8 cellular contexts compared by ENCODE assay signal in the genomic region with DNA sequence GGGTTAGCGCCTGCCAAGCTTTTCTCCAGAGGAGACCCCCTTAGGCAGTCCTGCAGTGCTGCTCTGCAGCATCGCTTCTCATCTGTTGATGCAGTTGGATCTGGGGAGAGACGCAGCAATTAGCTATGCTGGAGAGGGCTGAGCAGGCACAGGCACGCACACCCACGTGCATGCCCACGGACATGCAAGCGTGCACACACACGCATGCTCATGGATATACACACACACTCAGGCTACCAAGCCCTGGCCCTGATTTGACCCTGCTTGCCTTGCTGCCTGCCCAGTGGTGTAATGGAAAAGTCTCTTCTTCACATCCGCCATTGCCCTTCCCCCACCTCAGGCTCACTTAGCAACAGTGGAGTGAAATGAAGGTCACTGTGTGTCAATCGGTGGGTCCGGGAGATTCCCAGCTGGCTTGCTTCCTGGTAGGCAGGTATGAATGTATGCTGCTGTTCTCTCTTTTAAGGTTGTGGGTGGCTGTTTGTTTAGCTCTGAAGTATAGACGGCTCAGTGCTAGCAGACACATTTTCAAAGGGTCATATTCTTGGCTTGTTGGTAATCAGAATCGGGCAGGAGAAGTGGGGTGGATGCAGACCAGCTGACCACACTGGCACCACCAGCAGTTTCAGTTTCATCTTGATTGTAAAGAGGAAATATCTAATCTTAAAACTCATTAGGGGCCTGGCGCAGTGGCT. TPM values are rescaled to one million over a fixed set of nuclear protein-coding genes. Genes with fewer than 3 reads are reported as not detected.
DNase-seq lines count a peak whose midpoint lies in the region; ATAC-seq and TF ChIP-seq lines count a peak whose summit lies in the region.

No MANE protein-coding gene starts in this region.

- TF ChIP-seq CTCF in mucosa of descending colon (IDR thresholded peaks at IDR 0.05), result no peak

- ATAC-seq in activated naive CD8-positive, alpha-beta T cell treated with anti-CD3 and anti-CD28 coated beads, Interleukin-2, amount 50 U/mL, for 24 hours, result peak; percentile 65
- peak; percentile 70 for ATAC-seq in mucosa of descending colon

- peaks cover 16% of the 10 kb centered on the region for H3K4me1 Mint-ChIP-seq in activated naive CD8-positive, alpha-beta T cell treated with anti-CD3 and anti-CD28 coated beads, Interleukin-2, amount 50 U/mL, for 24 hours
- peaks cover 7% of the 10 kb centered on the region for H3K4me1 Mint-ChIP-seq in activated naive CD8-positive, alpha-beta T cell treated with anti-CD3 and anti-CD28 coated beads for 36 hours
- peaks cover 59% of the 10 kb centered on the region for H3K4me1 Mint-ChIP-seq in dendritic cell treated with granulocyte-macrophage colony-stimulating factor and Interleukin-4, amounts not matched to agents 40 ng/mL and 50 ng/mL, for 4 days (ENCODE audit: low read depth)

- H3K4me3 Mint-ChIP-seq in activated naive CD8-positive, alpha-beta T cell treated with anti-CD3 and anti-CD28 coated beads, Interleukin-2, amount 50 U/mL, for 24 hours, result no peak overlapping the region
- no peak overlapping the region for H3K4me3 Mint-ChIP-seq in activated naive CD8-positive, alpha-beta T cell treated with anti-CD3 and anti-CD28 coated beads for 36 hours
- H3K4me3 Mint-ChIP-seq in dendritic cell treated with granulocyte-macrophage colony-stimulating factor and Interleukin-4, amounts not matched to agents 40 ng/mL and 50 ng/mL, for 4 days, result peak overlapping the region; percentile 53

- H3K36me3 Mint-ChIP-seq in activated naive CD8-positive, alpha-beta T cell treated with anti-CD3 and anti-CD28 coated beads, Interleukin-2, amount 50 U/mL, for 24 hours (ENCODE audit: low read depth), result peaks cover 12% of the 10 kb centered on the region
- H3K36me3 Mint-ChIP-seq in activated naive CD8-positive, alpha-beta T cell treated with anti-CD3 and anti-CD28 coated beads for 36 hours, result peaks cover 16% of the 10 kb centered on the region
- H3K36me3 Mint-ChIP-seq in dendritic cell treated with granulocyte-macrophage colony-stimulating factor and Interleukin-4, amounts not matched to agents 40 ng/mL and 50 ng/mL, for 4 days (ENCODE audit: low read depth), result peaks cover 71% of the 10 kb centered on the region

- intact Hi-C loops in dendritic cell treated with granulocyte-macrophage colony-stimulating factor and Interleukin-4, amounts not matched to agents 40 ng/mL and 50 ng/mL, for 4 days (cut with micrococcal nuclease), result loop anchor here (2.0 to 10.0 kb wide), 3 partner anchors 21 to 771 kb away; partner anchors contain the start of gene SLC19A2
- intact Hi-C loops in mucosa of descending colon (cut with DNase I, micrococcal nuclease), result no loop called here

- H3K4me1 ChIP-seq in mucosa of descending colon (ENCODE audit: low read depth), result peaks cover 51% of the 10 kb centered on the region

- H3K4me3 ChIP-seq in mucosa of descending colon, result no peak overlapping the region

- no peaks in the 10 kb centered on the region for H3K9me3 ChIP-seq in mucosa of descending colon

- H3K27ac Mint-ChIP-seq in activated naive CD8-positive, alpha-beta T cell treated with anti-CD3 and anti-CD28 coated beads, Interleukin-2, amount 50 U/mL, for 24 hours, result no peak overlapping the region
- no peak overlapping the region for H3K27ac Mint-ChIP-seq in activated naive CD8-positive, alpha-beta T cell treated with anti-CD3 and anti-CD28 coated beads for 36 hours
- H3K27ac Mint-ChIP-seq in dendritic cell treated with granulocyte-macrophage colony-stimulating factor and Interleukin-4, amounts not matched to agents 40 ng/mL and 50 ng/mL, for 4 days, result peak overlapping the region; percentile 87

- peak; percentile 27 for DNase-seq in activated naive CD8-positive, alpha-beta T cell treated with anti-CD3 and anti-CD28 coated beads, Interleukin-2, amount 50 U/mL, for 24 hours
- DNase-seq in activated naive CD8-positive, alpha-beta T cell treated with anti-CD3 and anti-CD28 coated beads for 36 hours, result no peak
- DNase-seq in HuH-7 (ENCODE audit: low spot score), result peak; percentile 67
- peak; percentile 74 to 85 (median 78) for DNase-seq in mucosa of descending colon
- no peak for DNase-seq in T-helper 2 cell
- no peak for DNase-seq in stimulated activated CD4-positive, alpha-beta T cell treated with anti-CD3 and anti-CD28 coated beads, Interleukin-12 subunit alpha, Interleukin-12 subunit beta, amount 100 ng/mL, for 4 hours
- no peak for DNase-seq in SHP77 treated with DMSO at 0.1 percent for 48 hours (lab: John Stamatoyannopoulos, UW)

- no peaks in the 10 kb centered on the region for H3K36me3 ChIP-seq in mucosa of descending colon (ENCODE audit: low read depth)

- no peaks in the 10 kb centered on the region for H3K9me3 Mint-ChIP-seq in activated naive CD8-positive, alpha-beta T cell treated with anti-CD3 and anti-CD28 coated beads, Interleukin-2, amount 50 U/mL, for 24 hours
- no peaks in the 10 kb centered on the region for H3K9me3 Mint-ChIP-seq in activated naive CD8-positive, alpha-beta T cell treated with anti-CD3 and anti-CD28 coated beads for 36 hours
- H3K9me3 Mint-ChIP-seq in dendritic cell treated with granulocyte-macrophage colony-stimulating factor and Interleukin-4, amounts not matched to agents 40 ng/mL and 50 ng/mL, for 4 days, result no peaks in the 10 kb centered on the region

- no peaks in the 10 kb centered on the region for H3K27me3 Mint-ChIP-seq in activated naive CD8-positive, alpha-beta T cell treated with anti-CD3 and anti-CD28 coated beads, Interleukin-2, amount 50 U/mL, for 24 hours
- no peaks in the 10 kb centered on the region for H3K27me3 Mint-ChIP-seq in activated naive CD8-positive, alpha-beta T cell treated with anti-CD3 and anti-CD28 coated beads for 36 hours
- H3K27me3 Mint-ChIP-seq in dendritic cell treated with granulocyte-macrophage colony-stimulating factor and Interleukin-4, amounts not matched to agents 40 ng/mL and 50 ng/mL, for 4 days, result no peaks in the 10 kb centered on the region

RNA-seq across cellular contexts. Expression of gene ATP1B1, which starts 9.5 kb away (rescaled TPM):
- total RNA-seq in activated naive CD8-positive, alpha-beta T cell treated with anti-CD3 and anti-CD28 coated beads for 36 hours, result 1 to 10 TPM; 3.3 to 4.1 TPM
- 100 to 1,000 TPM; 342 to 860 (median 744) TPM for total RNA-seq in mucosa of descending colon

Comparison
In these comparisons a context has a peak if more than half of its experiments do, and no peak if none do; other contexts are left out.
1. DNase-seq: peak in activated naive CD8-positive, alpha-beta T cell treated with anti-CD3 and anti-CD28 coated beads, Interleukin-2, amount 50 U/mL, for 24 hours (single experiment), HuH-7 (single experiment) and mucosa of descending colon (3 of 3); none in activated naive CD8-positive, alpha-beta T cell treated with anti-CD3 and anti-CD28 coated beads for 36 hours (single experiment), T-helper 2 cell (0 of 5), stimulated activated CD4-positive, alpha-beta T cell treated with anti-CD3 and anti-CD28 coated beads, Interleukin-12 subunit alpha, Interleukin-12 subunit beta, amount 100 ng/mL, for 4 hours (single experiment) and SHP77 treated with DMSO at 0.1 percent for 48 hours (single experiment).
2. RNA of gene ATP1B1, which starts 9.5 kb away (total RNA-seq): 342 to 860 TPM in mucosa of descending colon; 3.3 to 4.1 TPM in activated naive CD8-positive, alpha-beta T cell treated with anti-CD3 and anti-CD28 coated beads for 36 hours; every median in the first group is over 10 times any median in the second.